Comparison of ENCODE assay signal across 17 cellular contexts in genomic region chr14:56471056-56471455, GRCh38.
"Had no signal": no experiment of that assay in that cellular context is flagged by ENCODE, and none has a peak within 500 bp of the region (broad histone marks: within the 10 kb centered on the region; RNA-seq: fewer than 3 reads in every experiment).

No MANE protein-coding gene starts in this region.

- H3K27ac ChIP-seq: colonic mucosa, foreskin keratinocyte, hepatocyte, psoas muscle, right lobe of liver, testis, tibial nerve had no signal

- DNase-seq: colonic mucosa, dermis blood vessel endothelial cell, foreskin keratinocyte, head of caudate nucleus, left colon, left ventricle myocardium superior, mesenchymal stem cell, midbrain, psoas muscle, retina, right lobe of liver, testis had no signal

- H3K9me3 Mint-ChIP-seq: stimulated activated naive CD8-positive, alpha-beta T cell treated with anti-CD3 and anti-CD28 coated beads, Interleukin-15, Interleukin-2, amounts not matched to agents 100 ng/mL and 50 ng/mL, for 24 hours had no signal

- H3K27ac Mint-ChIP-seq: nephron; stimulated activated naive CD8-positive, alpha-beta T cell treated with anti-CD3 and anti-CD28 coated beads, Interleukin-15, Interleukin-2, amounts not matched to agents 100 ng/mL and 50 ng/mL, for 24 hours had no signal

- H3K9me3 ChIP-seq: colonic mucosa, right lobe of liver, testis had no signal

- ATAC-seq: foreskin keratinocyte, left colon, left ventricle myocardium superior, psoas muscle had no signal

- H3K36me3 ChIP-seq: colonic mucosa, right lobe of liver, tibial nerve had no signal

- H3K4me3 Mint-ChIP-seq: nephron; stimulated activated naive CD8-positive, alpha-beta T cell treated with anti-CD3 and anti-CD28 coated beads, Interleukin-15, Interleukin-2, amounts not matched to agents 100 ng/mL and 50 ng/mL, for 24 hours had no signal

- H3K4me3 ChIP-seq: colonic mucosa, hepatocyte, lung, psoas muscle, right lobe of liver, testis, tibial nerve had no signal

- H3K27me3 ChIP-seq: colonic mucosa, foreskin keratinocyte, right lobe of liver, testis, tibial nerve had no signal

- H3K4me1 ChIP-seq: colonic mucosa, foreskin keratinocyte, psoas muscle, right lobe of liver, testis, tibial nerve had no signal
